Comparison of ENCODE assay signal across 8 cellular contexts in genomic region chr11:66593303-66593635, GRCh38. TPM values are rescaled to one million over a fixed set of nuclear protein-coding genes. Genes with fewer than 3 reads are reported as not detected.
A peak's percentile ranks its signal among the peaks of the same experiment; 100 is the strongest.
DNase-seq lines count a peak whose midpoint lies in the region; ATAC-seq and TF ChIP-seq lines count a peak whose summit lies in the region.

No MANE protein-coding gene starts in this region.

- peak overlapping the region; percentile 54 to 84 (median 71) for H3K27ac ChIP-seq in body of pancreas
- peak overlapping the region; percentile 73 for H3K27ac ChIP-seq in lower lobe of right lung
- H3K27ac ChIP-seq in vagina: peak overlapping the region; percentile 68

- H3K4me3 ChIP-seq in GM12875 (ENCODE audit: low read depth, low read length): peak overlapping the region; percentile 83
- peak overlapping the region in 1 of 2 donors; percentile 40 for H3K4me3 ChIP-seq in body of pancreas
- peak overlapping the region; percentile 67 for H3K4me3 ChIP-seq in lower lobe of right lung
- peak overlapping the region; percentile 52 to 86 for H3K4me3 ChIP-seq in vagina

- peak; percentile 18 for ATAC-seq in HG03159 (IDR thresholded peaks at IDR 0.05; ENCODE audit: unreplicated experiment)
- peak; percentile 3 for ATAC-seq in body of pancreas
- peak in 1 of 2 donors; percentile 32 for ATAC-seq in lower lobe of right lung
- no peak for ATAC-seq in omental fat pad (ENCODE audit: low FRiP score)

- H3K4me1 ChIP-seq in body of pancreas (peaks cover 32% of the 10 kb centered on the region), lower lobe of right lung (peaks cover 33% of the 10 kb centered on the region), vagina (peaks cover 32% of the 10 kb centered on the region)

- H3K27me3 ChIP-seq in body of pancreas: no peaks in the 10 kb centered on the region
- no peaks in the 10 kb centered on the region for H3K27me3 ChIP-seq in lower lobe of right lung (ENCODE audit: low read depth)
- no peaks in the 10 kb centered on the region for H3K27me3 ChIP-seq in vagina

- no peaks in the 10 kb centered on the region for H3K36me3 ChIP-seq in body of pancreas (replicated peaks in 1 of 2; ENCODE audit: insufficient read depth in 1 of 2, low read depth in 2 of 2)
- no peaks in the 10 kb centered on the region for H3K36me3 ChIP-seq in lower lobe of right lung
- no peaks in the 10 kb centered on the region for H3K36me3 ChIP-seq in vagina

- DNase-seq in body of pancreas (peak in 1 of 4 donors; percentile 10), lower lobe of right lung (no peak), vagina (ENCODE audit: extremely low spot score in 2 of 2) (no peak), mesenteric fat pad (ENCODE audit: low spot score) (no peak), omental fat pad (ENCODE audit: low spot score) (no peak), GOT3 (lab: John Stamatoyannopoulos, UW) (no peak)

- H3K9me3 ChIP-seq in body of pancreas (no peaks in the 10 kb centered on the region), lower lobe of right lung (no peaks in the 10 kb centered on the region), vagina (no peaks in the 10 kb centered on the region)

- TF ChIP-seq POLR2A in body of pancreas (IDR thresholded peaks at IDR 0.05) (no peak), vagina (IDR thresholded peaks at IDR 0.05) (no peak)

- WGBS in body of pancreas, 2 donors: 14 to 23% methylated on average over 6 to 12 of the region's 12 CpGs

- intact Hi-C loops in body of pancreas (cut with DNase I): no loop called here
- intact Hi-C loops in lower lobe of right lung (cut with DNase I): no loop called here
- intact Hi-C loops in vagina (cut with DNase I): no loop called here

- TF ChIP-seq CTCF in GM12875 (IDR thresholded peaks at IDR 0.05; ENCODE audit: borderline replicate concordance, insufficient read depth, low read depth, low read length) (no peak), body of pancreas (IDR thresholded peaks at IDR 0.05) (no peak), lower lobe of right lung (IDR thresholded peaks at IDR 0.05) (no peak), vagina (IDR thresholded peaks at IDR 0.05) (no peak), omental fat pad (IDR thresholded peaks at IDR 0.05) (no peak)

RNA-seq across cellular contexts. Expression of gene CCS, which starts 0.3 kb away (rescaled TPM):
- total RNA-seq in body of pancreas: 10 to 100 TPM; 26.5 to 33.9 TPM
- total RNA-seq in lower lobe of right lung: 40.5 TPM
- 42.5 TPM for total RNA-seq in vagina
- total RNA-seq in mesenteric fat pad: 31.5 TPM
- 10 to 100 TPM; 19.0 to 42.4 (median 21.7) TPM for total RNA-seq in omental fat pad

RNA-seq across cellular contexts. Expression of gene CCDC87, which starts 0.4 kb away (rescaled TPM):
- under 1 TPM in 1 of 2 donors, not detected in 1; under 0.01 TPM for total RNA-seq in body of pancreas
- 0.50 TPM for total RNA-seq in lower lobe of right lung
- 0.74 TPM for total RNA-seq in vagina
- not detected for total RNA-seq in mesenteric fat pad
- total RNA-seq in omental fat pad: under 1 TPM in 2 of 4 donors, not detected in 2; 0.19 to 0.28 TPM

RNA-seq across cellular contexts. Expression of gene RBM14, which starts 23.2 kb away (rescaled TPM):
- total RNA-seq in body of pancreas (10 to 100 TPM; 29.8 to 37.6 TPM), lower lobe of right lung (93.4 TPM), vagina (34.9 TPM), mesenteric fat pad (64.0 TPM), omental fat pad (10 to 100 TPM; 38.3 to 74.2 (median 55.7) TPM)

RNA-seq across cellular contexts. Expression of gene CTSF, which starts 24.9 kb away (rescaled TPM):
- 10 to 100 TPM; 55.8 to 61.3 TPM for total RNA-seq in body of pancreas
- 31.2 TPM for total RNA-seq in lower lobe of right lung
- 85.7 TPM for total RNA-seq in vagina
- 44.2 TPM for total RNA-seq in mesenteric fat pad
- total RNA-seq in omental fat pad: 100 to 1,000 TPM in 2 of 4 donors, 10 to 100 TPM in 2; 82.8 to 110 (median 96.5) TPM

RNA-seq across cellular contexts. Expression of gene RBM4, which starts 45.2 kb away (rescaled TPM):
- total RNA-seq in body of pancreas: 10 to 100 TPM; 44.2 to 71.1 TPM
- total RNA-seq in lower lobe of right lung: 107 TPM
- 61.1 TPM for total RNA-seq in vagina
- total RNA-seq in mesenteric fat pad: 95.7 TPM
- 10 to 100 TPM; 63.1 to 90.8 (median 78.3) TPM for total RNA-seq in omental fat pad
